Comparison of ENCODE assay signal across 10 cellular contexts in the genomic region with DNA sequence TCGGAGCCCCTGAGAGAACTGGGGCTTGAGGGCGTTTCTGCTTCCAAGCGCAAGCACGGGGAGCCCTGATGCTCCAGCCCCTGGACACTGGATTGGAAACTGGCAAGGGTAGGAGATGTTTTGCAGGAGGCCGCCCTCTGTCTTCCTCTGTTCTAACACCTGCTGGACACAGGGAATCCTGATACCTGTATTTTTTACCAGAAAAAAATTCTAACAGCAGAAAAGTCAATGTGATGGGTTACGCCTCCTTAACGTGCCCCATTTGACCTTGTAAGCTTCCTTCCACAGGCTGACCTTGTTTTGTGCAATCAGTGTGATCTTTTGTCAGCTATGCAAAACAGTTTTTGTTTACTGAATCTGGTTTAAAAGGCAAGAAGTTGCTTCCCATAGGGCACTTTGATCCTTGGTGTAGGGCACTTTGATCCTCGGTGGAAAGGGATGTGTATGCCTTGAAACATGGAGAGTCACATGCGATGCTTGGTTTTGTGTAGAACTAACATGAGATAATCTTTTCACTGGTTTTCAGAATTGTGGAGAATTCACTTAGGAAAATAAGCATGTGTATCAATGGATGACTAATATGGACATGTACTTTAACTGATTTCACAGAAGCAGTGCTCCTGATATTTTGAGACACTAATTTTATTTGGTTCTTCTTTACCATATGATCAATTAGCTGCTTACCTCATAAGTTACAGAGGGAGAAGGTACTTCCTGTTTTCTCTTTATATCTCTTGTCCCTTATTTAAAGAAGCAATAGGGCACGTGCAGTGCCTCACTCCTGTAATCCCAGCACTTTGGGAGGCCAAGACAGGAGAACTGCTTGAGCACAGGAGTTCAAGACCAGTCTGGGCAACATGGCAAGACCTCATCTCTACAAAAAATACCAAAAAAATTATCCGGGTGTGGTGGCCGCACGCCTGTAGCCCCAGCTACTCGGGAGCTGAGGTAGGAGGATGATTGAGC. TPM values are rescaled to one million over a fixed set of nuclear protein-coding genes. Genes with fewer than 3 reads are reported as not detected.
A peak's percentile ranks its signal among the peaks of the same experiment; 100 is the strongest.
DNase-seq lines count a peak whose midpoint lies in the region; ATAC-seq, FAIRE-seq and TF ChIP-seq lines count a peak whose summit lies in the region.
"Had no signal": no experiment of that assay in that cellular context is flagged by ENCODE, and none has a peak within 500 bp of the region (broad histone marks: within the 10 kb centered on the region; RNA-seq: fewer than 3 reads in every experiment).

No MANE protein-coding gene starts in this region.

- intact Hi-C loops in CD4-positive, alpha-beta memory T cell (cut with micrococcal nuclease): loop anchor here (2.0 to 10.0 kb wide), 2 partner anchors 61 to 183 kb away; no protein-coding TSS in a partner anchor
- intact Hi-C loops in kidney (cut with DNase I): no loop called here

- peak overlapping the region; percentile 44 for H3K9ac ChIP-seq in NT2/D1 (ENCODE audit: insufficient read length, low read depth)
- H3K9ac ChIP-seq in kidney (ENCODE audit: low read length in 2 of 2): no peak overlapping the region

- H3K27ac ChIP-seq in CD4-positive, alpha-beta memory T cell (ENCODE audit: low read depth, low read length): no peak overlapping the region
- H3K27ac ChIP-seq in esophagus (ENCODE audit: low read depth in 2 of 2, low read length in 1 of 2) (no peak overlapping the region), kidney (ENCODE audit: low read depth in 2 of 2, low read length in 2 of 2) (no peak overlapping the region)
- H3K27ac ChIP-seq: SJSA1 had no signal

- peak in 3 of 5 donors; percentile 0 to 15 (median 15) for DNase-seq in CD4-positive, alpha-beta memory T cell
- DNase-seq in NT2/D1 (ENCODE audit: low read depth, low spot score) (no peak), kidney (no peak), COR-L47 (lab: John Stamatoyannopoulos, UW) (no peak), NCI-H2081 treated with DMSO at 0.1 percent for 48 hours (lab: John Stamatoyannopoulos, UW) (no peak)

- WGBS in esophagus, 2 donors: 56 to 58% methylated on average over 14 of the region's 14 CpGs

- FAIRE-seq in kidney (lab: Jason Lieb, UNC): no peak
- FAIRE-seq: G401.6 had no signal

- CTCF ChIA-PET in CD4-positive, alpha-beta memory T cell (lab: Charles Lee; ENCODE audit: partially characterized antibody): interaction anchor here (0.6 to 17.0 kb wide), 24 partner anchors 8 to 487 kb away, joined by 3 to 617 read pairs (median 3); a partner anchor contains a TSS

- H3K9me3 Mint-ChIP-seq in CD4-positive, alpha-beta memory T cell: peaks cover 0 to 4% (median 0%) of the 10 kb centered on the region in 8 donors

- no peaks in the 10 kb centered on the region for H3K9me3 ChIP-seq in CD4-positive, alpha-beta memory T cell (ENCODE audit: control insufficient read depth in 1 of 2, low read length in 2 of 2)
- H3K9me3 ChIP-seq in NT2/D1 (ENCODE audit: insufficient read depth, low read length): no peaks in the 10 kb centered on the region
- H3K9me3 ChIP-seq in esophagus (ENCODE audit: control insufficient read depth in 2 of 2, insufficient read depth in 1 of 2, low read depth in 1 of 2, low read length in 1 of 2): no peaks in the 10 kb centered on the region
- H3K9me3 ChIP-seq in neuron (ENCODE audit: low read length): no peaks in the 10 kb centered on the region
- H3K9me3 ChIP-seq in kidney (ENCODE audit: control insufficient read depth in 1 of 2, low read length in 2 of 2): no peaks in the 10 kb centered on the region
- H3K9me3 ChIP-seq: SJSA1 had no signal

- H3K27ac Mint-ChIP-seq in CD4-positive, alpha-beta memory T cell: peak overlapping the region in 3 of 7 donors; percentile 20 to 29 (median 22)

- peaks cover 15 to 17% of the 10 kb centered on the region in 2 donors for H3K27me3 Mint-ChIP-seq in CD4-positive, alpha-beta memory T cell

- peak overlapping the region; percentile 91 for H2AFZ ChIP-seq in neuron (ENCODE audit: low read depth, low read length)

- H3K36me3 Mint-ChIP-seq in CD4-positive, alpha-beta memory T cell: no peaks in the 10 kb centered on the region

- peak overlapping the region; percentile 2 to 62 (median 24) for H3K4me3 Mint-ChIP-seq in CD4-positive, alpha-beta memory T cell

- no peak for TF ChIP-seq CTCF in kidney (IDR thresholded peaks at IDR 0.05; ENCODE audit: borderline replicate concordance, extremely low read depth, insufficient read depth)

- no peaks in the 10 kb centered on the region for H3K27me3 ChIP-seq in CD4-positive, alpha-beta memory T cell (ENCODE audit: insufficient read depth, low read length)
- H3K27me3 ChIP-seq in NT2/D1 (ENCODE audit: insufficient read depth, insufficient read length) (no peaks in the 10 kb centered on the region), esophagus (ENCODE audit: control insufficient read depth in 1 of 2, insufficient read depth in 2 of 2, low read length in 2 of 2) (no peaks in the 10 kb centered on the region), neuron (ENCODE audit: insufficient read depth, low read length) (no peaks in the 10 kb centered on the region)

- H3K4me3 ChIP-seq in CD4-positive, alpha-beta memory T cell (ENCODE audit: low read length in 2 of 2): no peak overlapping the region
- H3K4me3 ChIP-seq in NT2/D1 (ENCODE audit: insufficient read length, low read depth) (peak overlapping the region; percentile 38), esophagus (ENCODE audit: low read depth in 1 of 2, low read length in 2 of 2) (peak overlapping the region; percentile 38 to 46), neuron (ENCODE audit: low read length) (peak overlapping the region; percentile 60), kidney (ENCODE audit: low read length in 2 of 2) (peak overlapping the region in 1 of 2 donors; percentile 54)

- peaks cover 2 to 11% (median 8%) of the 10 kb centered on the region in 4 donors for H3K4me1 Mint-ChIP-seq in CD4-positive, alpha-beta memory T cell

- no peaks in the 10 kb centered on the region for H3K36me3 ChIP-seq in CD4-positive, alpha-beta memory T cell (ENCODE audit: insufficient read depth, low read length)
- H3K36me3 ChIP-seq in NT2/D1 (ENCODE audit: insufficient read depth, insufficient read length, low read length): no peaks in the 10 kb centered on the region
- no peaks in the 10 kb centered on the region for H3K36me3 ChIP-seq in esophagus (ENCODE audit: control insufficient read depth in 2 of 2, insufficient read depth in 2 of 2, low read length in 1 of 2)
- H3K36me3 ChIP-seq in neuron (ENCODE audit: insufficient read depth, low read length): no peaks in the 10 kb centered on the region
- no peaks in the 10 kb centered on the region for H3K36me3 ChIP-seq in kidney (ENCODE audit: control insufficient read depth in 1 of 2, insufficient read depth in 2 of 2, low read length in 2 of 2)
- H3K36me3 ChIP-seq: SJSA1 had no signal

- no peaks in the 10 kb centered on the region for H3K4me1 ChIP-seq in CD4-positive, alpha-beta memory T cell (ENCODE audit: insufficient read depth, low read length)
- H3K4me1 ChIP-seq in NT2/D1 (ENCODE audit: insufficient read depth, insufficient read length) (no peaks in the 10 kb centered on the region), esophagus (ENCODE audit: control insufficient read depth in 2 of 2, insufficient read depth in 2 of 2, low read length in 1 of 2) (peaks cover 0 to 4% of the 10 kb centered on the region in 2 donors), neuron (ENCODE audit: insufficient read depth, low read length) (peaks cover 9% of the 10 kb centered on the region), kidney (ENCODE audit: control insufficient read depth in 1 of 2, insufficient read depth in 1 of 2, low read depth in 1 of 2, low read length in 2 of 2) (no peaks in the 10 kb centered on the region)

- POLR2A ChIA-PET in CD4-positive, alpha-beta memory T cell (lab: Charles Lee; ENCODE audit: partially characterized antibody): interaction anchor here (1.3 to 1.7 kb wide), 3 partner anchors 61 to 439 kb away, joined by 3 to 7 read pairs (median 4); a partner anchor contains a TSS

- no peak for ATAC-seq in HG03460 (IDR thresholded peaks at IDR 0.05; ENCODE audit: unreplicated experiment)

RNA-seq across cellular contexts. Expression of a gene that starts 59.9 kb away (rescaled TPM):
- total RNA-seq in CD4-positive, alpha-beta memory T cell: 10 to 100 TPM; 78.0 to 90.1 TPM
- polyA plus RNA-seq in CD4-positive, alpha-beta memory T cell: 10 to 100 TPM in 1 of 2 donors, 1 to 10 TPM in 1; 5.7 to 30.8 TPM
- polyA plus RNA-seq in esophagus: 10 to 100 TPM; 15.9 to 17.3 TPM
- 52.8 TPM for total RNA-seq in kidney
- polyA plus RNA-seq in kidney (ENCODE audit: insufficient read depth, low read depth, low replicate concordance): 13.0 TPM

Comparison
In these comparisons a context has a peak if more than half of its experiments do, and no peak if none do; other contexts are left out.
1. DNase-seq: peak in CD4-positive, alpha-beta memory T cell (3 of 5); none in NT2/D1 (single experiment), kidney (single experiment), COR-L47 (single experiment) and NCI-H2081 treated with DMSO at 0.1 percent for 48 hours (single experiment).
2. H3K4me3 ChIP-seq: peak in NT2/D1 (single experiment), esophagus (2 of 2) and neuron (single experiment); none in CD4-positive, alpha-beta memory T cell (0 of 2).